ENCODE assay signal across 9 cellular contexts in the genomic region with DNA sequence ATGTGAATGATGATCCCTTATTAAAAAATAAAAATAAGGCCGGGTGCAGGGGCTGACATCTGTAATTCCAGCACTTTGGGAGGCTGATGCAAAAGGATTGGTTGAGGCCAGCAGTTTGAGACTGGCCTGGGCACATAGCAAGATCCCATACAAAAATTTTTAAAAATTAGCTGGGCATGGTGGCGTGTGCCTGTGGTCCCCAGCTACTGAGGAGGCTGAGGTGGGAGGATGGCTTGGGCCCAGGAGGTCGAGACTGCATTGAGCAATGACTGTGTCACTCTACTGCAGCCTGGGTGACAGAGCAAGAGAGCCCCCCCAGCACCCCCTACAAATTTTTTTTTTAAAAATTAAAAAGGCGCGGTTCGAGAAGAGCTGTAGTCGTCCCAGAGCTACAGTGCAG. TPM values are rescaled to one million over a fixed set of nuclear protein-coding genes. Genes with fewer than 3 reads are reported as not detected.
A peak's percentile ranks its signal among the peaks of the same experiment; 100 is the strongest.
DNase-seq lines count a peak whose midpoint lies in the region; ATAC-seq and TF ChIP-seq lines count a peak whose summit lies in the region.
"Had no signal": no experiment of that assay in that cellular context is flagged by ENCODE, and none has a peak within 500 bp of the region (broad histone marks: within the 10 kb centered on the region; RNA-seq: fewer than 3 reads in every experiment).

No MANE protein-coding gene starts in this region.

- no peak for TF ChIP-seq EP300 in tibial nerve (IDR thresholded peaks at IDR 0.05)

- no peak for TF ChIP-seq CTCF in heart left ventricle (IDR thresholded peaks at IDR 0.05)
- no peak for TF ChIP-seq CTCF in body of pancreas (IDR thresholded peaks at IDR 0.05)
- no peak for TF ChIP-seq CTCF in tibial nerve (IDR thresholded peaks at IDR 0.05)

- no peaks in the 10 kb centered on the region for H3K27me3 ChIP-seq in heart left ventricle
- H3K27me3 ChIP-seq in body of pancreas, result no peaks in the 10 kb centered on the region
- H3K27me3 ChIP-seq in mononuclear cell (ENCODE audit: insufficient read depth, low read length), result no peaks in the 10 kb centered on the region
- no peaks in the 10 kb centered on the region for H3K27me3 ChIP-seq in tibial nerve

- intact Hi-C loops in heart left ventricle (cut with DNase I), result loop anchor here in 5 of 10 donors (5.0 to 10.0 kb wide), 4 partner anchors 33 to 1135 kb away; no protein-coding TSS in a partner anchor
- intact Hi-C loops in cardiac septum (cut with DNase I), result loop anchor here (1.0 kb wide), 1 partner anchor 28 kb away; the partner anchor contains the start of gene TECPR1
- intact Hi-C loops in body of pancreas (cut with DNase I), result no loop called here

- H3K4me3 ChIP-seq in heart left ventricle (peak overlapping the region in 10 of 12 donors; percentile 67 to 98 (median 78)), body of pancreas (no peak overlapping the region), mononuclear cell (ENCODE audit: low read length) (peak overlapping the region; percentile 60), tibial nerve (peak overlapping the region in 3 of 4 donors; percentile 57 to 100 (median 94))

- DNase-seq in heart left ventricle (no peak), cardiac septum (ENCODE audit: low spot score) (no peak), body of pancreas (no peak), tibial nerve (ENCODE audit: low spot score in 2 of 2) (no peak), pons (ENCODE audit: low spot score) (no peak), occipital lobe (lab: John Stamatoyannopoulos, UW) (no peak)
- DNase-seq: hippocampal formation had no signal

- H3K9me3 ChIP-seq in heart left ventricle, result no peaks in the 10 kb centered on the region
- H3K9me3 ChIP-seq in body of pancreas, result no peaks in the 10 kb centered on the region
- no peaks in the 10 kb centered on the region for H3K9me3 ChIP-seq in mononuclear cell (ENCODE audit: low read depth, low read length)
- no peaks in the 10 kb centered on the region for H3K9me3 ChIP-seq in tibial nerve

- H3K4me1 ChIP-seq in heart left ventricle (peaks cover 9 to 46% (median 31%) of the 10 kb centered on the region in 12 donors), body of pancreas (peaks cover 75% of the 10 kb centered on the region), mononuclear cell (ENCODE audit: insufficient read depth, low read length) (peaks cover 60% of the 10 kb centered on the region), tibial nerve (peaks cover 0 to 37% (median 28%) of the 10 kb centered on the region in 4 donors)

- no peak for ATAC-seq in heart left ventricle
- no peak for ATAC-seq in body of pancreas
- no peak for ATAC-seq in HG02763 (IDR thresholded peaks at IDR 0.05; ENCODE audit: unreplicated experiment)

- H3K36me3 ChIP-seq in heart left ventricle (peaks cover 0 to 15% (median 0%) of the 10 kb centered on the region in 9 donors), body of pancreas (replicated peaks in 1 of 2; ENCODE audit: insufficient read depth in 1 of 2, low read depth in 2 of 2) (no peaks in the 10 kb centered on the region), tibial nerve (peaks cover 0 to 7% (median 0%) of the 10 kb centered on the region in 3 donors)

- TF ChIP-seq POLR2A in heart left ventricle (IDR thresholded peaks at IDR 0.05) (no peak), body of pancreas (IDR thresholded peaks at IDR 0.05) (no peak), tibial nerve (IDR thresholded peaks at IDR 0.05) (no peak)

- H3K27ac ChIP-seq in heart left ventricle (peak overlapping the region in 10 of 12 donors; percentile 63 to 99 (median 91)), body of pancreas (peak overlapping the region; percentile 96 to 100 (median 97)), tibial nerve (peak overlapping the region in 3 of 4 donors; percentile 84 to 99 (median 87))

- WGBS in heart left ventricle, 4 donors, result 56 to 67% (median 60%) methylated on average over 7 of the region's 7 CpGs
- 30 to 40% methylated on average over 7 of the region's 7 CpGs for WGBS in body of pancreas, 2 donors
- WGBS in tibial nerve, 2 donors, result 57 to 66% methylated on average over 7 of the region's 7 CpGs

RNA-seq across cellular contexts. Expression of gene BRI3, which starts 1.2 kb away (rescaled TPM):
- 100 to 1,000 TPM in 7 of 9 donors, 10 to 100 TPM in 2; 51.0 to 274 (median 223) TPM for total RNA-seq in heart left ventricle
- polyA plus RNA-seq in heart left ventricle, result 100 to 1,000 TPM; 236 to 237 TPM
- 162 TPM for total RNA-seq in cardiac septum
- 10 to 100 TPM; 29.0 to 44.9 TPM for total RNA-seq in body of pancreas
- total RNA-seq in mononuclear cell, result 38.8 TPM
- 10 to 100 TPM; 33.5 to 69.0 (median 44.3) TPM for total RNA-seq in tibial nerve
- total RNA-seq in occipital lobe, result 21.4 TPM

RNA-seq across cellular contexts. Expression of gene TECPR1, which starts 28.3 kb away (rescaled TPM):
- 10 to 100 TPM; 12.2 to 33.0 (median 22.7) TPM for total RNA-seq in heart left ventricle
- polyA plus RNA-seq in heart left ventricle, result 10 to 100 TPM; 10.9 to 23.2 TPM
- total RNA-seq in cardiac septum, result 16.6 TPM
- 10 to 100 TPM; 19.7 to 28.3 TPM for total RNA-seq in body of pancreas
- 29.8 TPM for total RNA-seq in mononuclear cell
- total RNA-seq in tibial nerve, result 10 to 100 TPM; 30.8 to 72.6 (median 41.2) TPM
- 41.5 TPM for total RNA-seq in occipital lobe

Comparison
In these comparisons a context has a peak if more than half of its experiments do, and no peak if none do; other contexts are left out.
1. H3K4me3 ChIP-seq: peak in heart left ventricle (10 of 12), mononuclear cell (single experiment) and tibial nerve (3 of 4); none in body of pancreas (0 of 2).
2. Peak in every context shown above with its lines, with median percentiles within 50 percentile points of each other: H3K27ac ChIP-seq.